Comparison of ENCODE assay signal across 8 cellular contexts in the genomic region with DNA sequence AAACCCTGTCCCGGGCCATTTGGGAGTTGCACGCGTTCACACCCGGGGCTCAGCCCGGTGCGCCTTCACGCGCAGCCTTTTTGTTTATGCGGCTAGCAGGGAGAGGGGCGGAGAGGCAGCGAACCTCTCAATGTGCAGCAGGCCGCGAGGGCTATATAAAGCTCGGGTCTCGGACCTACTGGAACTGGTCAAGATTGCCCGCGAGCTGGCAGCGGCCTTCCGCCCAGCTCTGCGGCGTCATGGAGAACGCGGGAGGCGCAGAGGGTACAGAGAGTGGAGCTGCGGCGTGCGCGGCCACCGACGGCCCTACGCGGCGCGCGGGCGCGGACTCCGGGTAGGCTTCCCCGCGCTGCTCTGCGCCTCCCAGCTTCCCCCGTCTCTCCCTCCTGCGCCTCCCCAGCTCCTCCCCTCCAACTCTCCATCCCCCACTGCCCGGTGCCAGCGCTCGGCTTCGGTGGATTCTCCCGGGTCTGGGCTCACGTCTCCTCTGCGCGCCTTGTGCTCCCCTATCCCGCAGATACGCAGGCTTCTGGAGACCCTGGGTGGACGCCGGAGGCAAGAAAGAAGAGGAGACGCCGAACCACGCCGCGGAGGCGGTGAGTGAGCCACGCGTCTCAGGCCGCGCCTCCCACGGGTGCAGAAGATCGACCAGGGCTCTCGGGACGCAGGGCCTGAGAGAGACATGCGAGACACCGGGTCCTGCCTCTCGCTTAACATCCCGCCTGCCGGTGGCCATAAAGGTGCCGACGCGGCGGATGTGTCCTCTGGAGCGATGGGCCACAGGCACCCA. TPM values are rescaled to one million over a fixed set of nuclear protein-coding genes. Genes with fewer than 3 reads are reported as not detected.
DNase-seq lines count a peak whose midpoint lies in the region; ATAC-seq, FAIRE-seq and TF ChIP-seq lines count a peak whose summit lies in the region.

A gene with protein sequence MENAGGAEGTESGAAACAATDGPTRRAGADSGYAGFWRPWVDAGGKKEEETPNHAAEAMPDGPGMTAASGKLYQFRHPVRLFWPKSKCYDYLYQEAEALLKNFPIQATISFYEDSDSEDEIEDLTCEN (plus strand): TSS at position 183 of the 790 bp plus-strand sequence. CDS start 57 bp downstream, at position 240.

- peak in 1 of 3 donors; percentile 12 for DNase-seq in CD4-positive, CD25-positive, alpha-beta regulatory T cell
- peak; percentile 60 for DNase-seq in NCI-H2107 (lab: John Stamatoyannopoulos, UW)
- DNase-seq in adipocyte (ENCODE audit: low read depth): peak; percentile 28
- DNase-seq in heart right ventricle: peak in 1 of 2 donors; percentile 18
- peak in 5 of 6 donors; percentile 11 to 65 (median 19) for DNase-seq in pancreas
- DNase-seq in UCSD-AML1 (lab: John Stamatoyannopoulos, UW; ENCODE audit: unreplicated experiment): no peak
- no peak for DNase-seq in T-helper 9 cell

- peaks cover 40% of the 10 kb centered on the region for H3K27me3 ChIP-seq in CD4-positive, CD25-positive, alpha-beta regulatory T cell (ENCODE audit: control insufficient read depth, insufficient read depth, low read length)
- H3K27me3 ChIP-seq in adipocyte (replicated peaks; ENCODE audit: control insufficient read depth, insufficient read depth, low read length): peaks cover 47% of the 10 kb centered on the region
- peaks cover 0 to 71% (median 55%) of the 10 kb centered on the region in 7 donors for H3K27me3 ChIP-seq in heart right ventricle
- peaks cover 0 to 10% (median 3%) of the 10 kb centered on the region in 4 donors for H3K27me3 ChIP-seq in pancreas

- no peak within 1 kb of the TSS for H3K27ac ChIP-seq in CD4-positive, CD25-positive, alpha-beta regulatory T cell (ENCODE audit: insufficient read depth, low read length, poor library complexity, severe bottlenecking)
- H3K27ac ChIP-seq in heart right ventricle: no peak within 1 kb of the TSS
- H3K27ac ChIP-seq in pancreas: no peak within 1 kb of the TSS

- H3K9ac ChIP-seq in adipocyte (ENCODE audit: low read length): no peak within 1 kb of the TSS

- H3K9me3 ChIP-seq in CD4-positive, CD25-positive, alpha-beta regulatory T cell (ENCODE audit: control insufficient read depth in 2 of 2, low read length in 2 of 2): no peaks in the 10 kb centered on the region
- no peaks in the 10 kb centered on the region for H3K9me3 ChIP-seq in adipocyte (ENCODE audit: control insufficient read depth, low read length)
- H3K9me3 ChIP-seq in heart right ventricle: no peaks in the 10 kb centered on the region
- H3K9me3 ChIP-seq in pancreas: no peaks in the 10 kb centered on the region

- peaks cover 0 to 14% (median 4%) of the 10 kb centered on the region in 4 donors for H3K4me1 Mint-ChIP-seq in CD4-positive, CD25-positive, alpha-beta regulatory T cell

- intact Hi-C loops in heart right ventricle (cut with DNase I): loop anchor here in 1 of 10 donors (10.0 kb wide), 1 partner anchor 789 kb away; the partner anchor contains the start of genes DOP1A and UBE3D
- intact Hi-C loops in pancreas (cut with DNase I): no loop called here

- peaks cover 0 to 8% (median 0%) of the 10 kb centered on the region in 7 donors for H3K9me3 Mint-ChIP-seq in CD4-positive, CD25-positive, alpha-beta regulatory T cell

- H3K36me3 Mint-ChIP-seq in CD4-positive, CD25-positive, alpha-beta regulatory T cell: no peaks in the 10 kb centered on the region

- no peaks in the 10 kb centered on the region for H3K36me3 ChIP-seq in CD4-positive, CD25-positive, alpha-beta regulatory T cell (ENCODE audit: control insufficient read depth, insufficient read depth, low read length)
- no peaks in the 10 kb centered on the region for H3K36me3 ChIP-seq in adipocyte (ENCODE audit: control insufficient read depth, insufficient read depth, low read length, severe bottlenecking)
- H3K36me3 ChIP-seq in heart right ventricle: no peaks in the 10 kb centered on the region
- H3K36me3 ChIP-seq in pancreas: no peaks in the 10 kb centered on the region

- peaks cover 14% of the 10 kb centered on the region for H3K4me1 ChIP-seq in CD4-positive, CD25-positive, alpha-beta regulatory T cell (ENCODE audit: control insufficient read depth, insufficient read depth, low read length, poor library complexity, severe bottlenecking)
- peaks cover 7% of the 10 kb centered on the region for H3K4me1 ChIP-seq in adipocyte (ENCODE audit: control insufficient read depth, insufficient read depth, low read length)
- peaks cover 0 to 16% (median 14%) of the 10 kb centered on the region in 9 donors for H3K4me1 ChIP-seq in heart right ventricle
- no peaks in the 10 kb centered on the region for H3K4me1 ChIP-seq in pancreas

- no peak for TF ChIP-seq CTCF in heart right ventricle (IDR thresholded peaks at IDR 0.05)
- no peak for TF ChIP-seq CTCF in pancreas (IDR thresholded peaks at IDR 0.05)

- peaks cover 60% of the 10 kb centered on the region for H3K27me3 Mint-ChIP-seq in CD4-positive, CD25-positive, alpha-beta regulatory T cell

- 0 to 1% methylated on average over 63 to 79 of the region's 79 CpGs for WGBS in heart right ventricle, 2 donors
- 1% methylated on average over 76 to 79 of the region's 79 CpGs for WGBS in pancreas, 2 donors

- ATAC-seq in CD4-positive, CD25-positive, alpha-beta regulatory T cell (ENCODE audit: low read depth in 2 of 2): peak in 1 of 2 donors; percentile 37
- ATAC-seq in GM19438 (IDR thresholded peaks at IDR 0.05; ENCODE audit: low read depth, unreplicated experiment) (peak; percentile 58), heart right ventricle (peak; percentile 65 to 86 (median 76)), pancreas (peak; percentile 46 to 94 (median 92))

- H3K27ac Mint-ChIP-seq in CD4-positive, CD25-positive, alpha-beta regulatory T cell: no peak within 1 kb of the TSS

- H3K4me3 ChIP-seq in CD4-positive, CD25-positive, alpha-beta regulatory T cell (ENCODE audit: low read depth, low read length): no peak within 1 kb of the TSS
- peak within 1 kb of the TSS; percentile 78 for H3K4me3 ChIP-seq in adipocyte (ENCODE audit: low read length)
- H3K4me3 ChIP-seq in heart right ventricle: peak within 1 kb of the TSS; percentile 12 to 53 (median 44)
- peak within 1 kb of the TSS in 3 of 4 donors; percentile 11 to 45 (median 25) for H3K4me3 ChIP-seq in pancreas

- H3K4me3 Mint-ChIP-seq in CD4-positive, CD25-positive, alpha-beta regulatory T cell: peak within 1 kb of the TSS; percentile 48 to 82 (median 54)

- no peak for FAIRE-seq in pancreas (lab: Jason Lieb, UNC)

RNA-seq across cellular contexts. Expression of the gene that starts here (rescaled TPM):
- total RNA-seq in CD4-positive, CD25-positive, alpha-beta regulatory T cell: not detected
- polyA plus RNA-seq in CD4-positive, CD25-positive, alpha-beta regulatory T cell: not detected
- total RNA-seq in heart right ventricle (not detected), pancreas (under 1 TPM in 4 of 6 donors, not detected in 2; 0.22 to 0.89 (median 0.26) TPM)
- polyA plus RNA-seq in heart right ventricle (under 1 TPM in 1 of 2 donors, not detected in 1; 0.17 TPM), pancreas (1 to 10 TPM; 2.6 to 9.4 TPM)

Comparison
In these comparisons a context has a peak if more than half of its experiments do, and no peak if none do; other contexts are left out.
1. Peak in ATAC-seq and H3K4me3 ChIP-seq in heart right ventricle; RNA of the gene not detected or under 1 TPM.
2. DNase-seq: peak in NCI-H2107 (single experiment), adipocyte (single experiment) and pancreas (5 of 6); none in UCSD-AML1 (single experiment) and T-helper 9 cell (single experiment).